In genomic region chr12:64627781-64628180, GRCh38 we compare ENCODE assay signal across 11 cellular contexts. TPM values are rescaled to one million over a fixed set of nuclear protein-coding genes. Genes with fewer than 3 reads are reported as not detected.
DNase-seq lines count a peak whose midpoint lies in the region; ATAC-seq, FAIRE-seq and TF ChIP-seq lines count a peak whose summit lies in the region.
"Had no signal": no experiment of that assay in that cellular context is flagged by ENCODE, and none has a peak within 500 bp of the region (broad histone marks: within the 10 kb centered on the region; RNA-seq: fewer than 3 reads in every experiment).

No MANE protein-coding gene starts in this region.

- TF ChIP-seq POLR2A in upper lobe of left lung (IDR thresholded peaks at IDR 0.05) (no peak), HepG2 (IDR thresholded peaks at IDR 0.05; ENCODE audit: insufficient read depth in 1 of 2, low read depth in 2 of 2, low read length in 2 of 2) (no peak)

- CTCF ChIA-PET in MCF 10A (lab: Yijun Ruan, JAX) = interaction anchor here (0.6 to 1.4 kb wide), 8 partner anchors 15 to 78 kb away, joined by 3 to 5 read pairs (median 3); no protein-coding TSS in a partner anchor
- CTCF ChIA-PET in HepG2 (lab: Yijun Ruan, JAX; ENCODE audit: low intra/inter-chr PET ratio, low total read pairs) = no interaction called here

- POLR2A ChIA-PET in MCF 10A (lab: Yijun Ruan, JAX) = interaction anchor here (0.7 to 7.5 kb wide), 11 partner anchors 9 to 57 kb away, joined by 3 to 115 read pairs (median 4); partner anchors contain the start of gene RASSF3
- POLR2A ChIA-PET in HepG2 (lab: Yijun Ruan, JAX) = no interaction called here

- 0 out of 2 replicates have a peak, but pooled peaks cover 2% of the 10 kb centered on the region for H4K20me1 ChIP-seq in HepG2 (ENCODE audit: insufficient read depth, low read length)

- no peak overlapping the region for H3K4me3 ChIP-seq in upper lobe of left lung
- no peak overlapping the region for H3K4me3 ChIP-seq in HepG2 (replicated peaks in 1 of 3; ENCODE audit: insufficient read depth in 1 of 3, low read depth in 2 of 3, low read length in 3 of 3)
- no peak overlapping the region for H3K4me3 ChIP-seq in endodermal cell (ENCODE audit: low read length)

- no peak for ATAC-seq in activated T-cell treated with anti-CD3 and anti-CD28 coated beads, Interleukin-2, amount 50 U/mL, for 4 hours
- peak in 1 of 2 donors; percentile 57 for ATAC-seq in upper lobe of left lung (ENCODE audit: low FRiP score in 2 of 2)
- no peak for ATAC-seq in HepG2

- H3K4me1 ChIP-seq in upper lobe of left lung (peaks cover 37 to 63% (median 46%) of the 10 kb centered on the region in 4 donors), HepG2 (ENCODE audit: insufficient read depth, low read length) (peaks cover 45% of the 10 kb centered on the region), endodermal cell (ENCODE audit: control insufficient read depth, insufficient read depth, low read length) (peaks cover 4% of the 10 kb centered on the region)

- H3K9me3 ChIP-seq in upper lobe of left lung = no peaks in the 10 kb centered on the region
- no peaks in the 10 kb centered on the region for H3K9me3 ChIP-seq in HepG2 (ENCODE audit: low read length)
- H3K9me3 ChIP-seq in endodermal cell (ENCODE audit: control insufficient read depth, low read length) = no peaks in the 10 kb centered on the region

- H3K27me3 ChIP-seq in upper lobe of left lung (no peaks in the 10 kb centered on the region), HepG2 (ENCODE audit: control insufficient read depth in 1 of 2, insufficient read depth in 2 of 2, low read length in 2 of 2) (no peaks in the 10 kb centered on the region), endodermal cell (ENCODE audit: control insufficient read depth, insufficient read depth, low read length, poor library complexity, severe bottlenecking) (no peaks in the 10 kb centered on the region)

- TF ChIP-seq RAD21 in HepG2 (CRISPR knock-in tag; IDR thresholded peaks at IDR 0.05) = no peak

- FAIRE-seq in HepG2 (lab: Jason Lieb, UNC) = no peak

- H3K27ac Mint-ChIP-seq in MCF 10A (ENCODE audit: low read depth, unreplicated experiment) (peak overlapping the region; percentile 35), endodermal cell (no peak overlapping the region)
- H3K27ac Mint-ChIP-seq: T-helper 1 cell treated with Interleukin-12 subunit alpha and Interleukin-12 subunit beta and Interleukin-4 antibody, amounts not matched to agents 30 μg/mL and 1 μg/mL, for 36 hours had no signal

- H3K27me3 Mint-ChIP-seq in activated T-cell treated with anti-CD3 and anti-CD28 coated beads, Interleukin-2, amount 50 U/mL, for 4 hours (ENCODE audit: low read depth) = no peaks in the 10 kb centered on the region
- H3K27me3 Mint-ChIP-seq in MCF 10A (ENCODE audit: insufficient read depth, unreplicated experiment) = no peaks in the 10 kb centered on the region
- H3K27me3 Mint-ChIP-seq in endodermal cell (ENCODE audit: insufficient read depth) = no peaks in the 10 kb centered on the region

- in situ Hi-C loops in HepG2 (cut with HindIII; ENCODE audit: extremely low pct_ligation_motif_present, low pct_unique_long_range_greater_than_20kb) = no loop called here

- H3K27ac ChIP-seq in upper lobe of left lung (peak overlapping the region in 3 of 4 donors; percentile 1 to 37 (median 27)), HepG2 (ENCODE audit: extremely low read length, insufficient read depth, low read length) (no peak overlapping the region), endodermal cell (ENCODE audit: low read depth, low read length) (no peak overlapping the region)

- peaks cover 77% of the 10 kb centered on the region for H3K4me1 Mint-ChIP-seq in activated T-cell treated with anti-CD3 and anti-CD28 coated beads, Interleukin-2, amount 50 U/mL, for 4 hours (ENCODE audit: low read depth)
- H3K4me1 Mint-ChIP-seq in MCF 10A (ENCODE audit: insufficient read depth, unreplicated experiment) (peaks cover 36% of the 10 kb centered on the region), endodermal cell (peaks cover 31% of the 10 kb centered on the region)

- TF ChIP-seq CTCF in MCF 10A (IDR thresholded peaks at IDR 0.05; ENCODE audit: unreplicated experiment) (no peak), upper lobe of left lung (IDR thresholded peaks at IDR 0.05) (no peak), HepG2 (CRISPR knock-in tag; IDR thresholded peaks at IDR 0.05) (no peak), endodermal cell (conservative IDR thresholded peaks at IDR 0.05) (no peak)

- peaks cover 8% of the 10 kb centered on the region for H3K9me3 Mint-ChIP-seq in activated T-cell treated with anti-CD3 and anti-CD28 coated beads, Interleukin-2, amount 50 U/mL, for 4 hours
- H3K9me3 Mint-ChIP-seq in MCF 10A (ENCODE audit: unreplicated experiment) = peaks cover 20% of the 10 kb centered on the region
- peaks cover 2% of the 10 kb centered on the region for H3K9me3 Mint-ChIP-seq in endodermal cell
- H3K9me3 Mint-ChIP-seq: T-helper 1 cell treated with Interleukin-12 subunit alpha and Interleukin-12 subunit beta and Interleukin-4 antibody, amounts not matched to agents 30 μg/mL and 1 μg/mL, for 36 hours had no signal

- intact Hi-C loops in MCF 10A (cut with micrococcal nuclease) = loop anchor here (2.0 kb wide), 1 partner anchor 37 kb away; no protein-coding TSS in a partner anchor
- intact Hi-C loops in HepG2 (cut with micrococcal nuclease; ENCODE audit: unreplicated experiment) = loop anchor here (5.0 kb wide), 1 partner anchor 40 kb away; no protein-coding TSS in a partner anchor

- peak overlapping the region; percentile 25 for H3K4me3 Mint-ChIP-seq in activated T-cell treated with anti-CD3 and anti-CD28 coated beads, Interleukin-2, amount 50 U/mL, for 4 hours
- H3K4me3 Mint-ChIP-seq in MCF 10A (ENCODE audit: unreplicated experiment) (no peak overlapping the region), endodermal cell (no peak overlapping the region)
- H3K4me3 Mint-ChIP-seq: activated naive CD4-positive, alpha-beta T cell treated with anti-CD3 and anti-CD28 coated beads for 36 hours; T-helper 1 cell treated with Interleukin-12 subunit alpha and Interleukin-12 subunit beta and Interleukin-4 antibody, amounts not matched to agents 30 μg/mL and 1 μg/mL, for 36 hours had no signal

- DNase-seq in activated T-cell treated with anti-CD3 and anti-CD28 coated beads, Interleukin-2, amount 50 U/mL, for 4 hours = no peak
- no peak for DNase-seq in activated T-cell treated with anti-CD3 and anti-CD28 coated beads, Interleukin-2, amount 50 U/mL, for 48 hours
- peak; percentile 34 for DNase-seq in MCF 10A (ENCODE audit: unreplicated experiment)
- peak; percentile 37 for DNase-seq in kidney tubule cell (ENCODE audit: low spot score)
- DNase-seq in upper lobe of left lung = no peak
- no peak for DNase-seq in COLO668 (lab: John Stamatoyannopoulos, UW; ENCODE audit: unreplicated experiment)
- DNase-seq in HepG2 (ENCODE audit: low spot score) = no peak
- DNase-seq in endodermal cell = no peak
- DNase-seq: activated naive CD4-positive, alpha-beta T cell treated with anti-CD3 and anti-CD28 coated beads for 36 hours; NCI-H524 treated with DMSO at 0.1 percent for 48 hours had no signal

- BruUV-seq in MCF 10A (replicated peaks; lab: Mats Ljungman, UMichigan) = no TSS peak
- BruUV-seq in HepG2 (replicated peaks; lab: Mats Ljungman, UMichigan) = no TSS peak

- peaks cover 65% of the 10 kb centered on the region for H3K79me2 ChIP-seq in HepG2 (ENCODE audit: insufficient read depth, low read length)

- peaks cover 28% of the 10 kb centered on the region for H3K36me3 Mint-ChIP-seq in activated T-cell treated with anti-CD3 and anti-CD28 coated beads, Interleukin-2, amount 50 U/mL, for 4 hours (ENCODE audit: insufficient read depth)
- H3K36me3 Mint-ChIP-seq in MCF 10A (ENCODE audit: insufficient read depth, unreplicated experiment) (peaks cover 16% of the 10 kb centered on the region), endodermal cell (ENCODE audit: low read depth) (peaks cover 29% of the 10 kb centered on the region)

- H3K9ac ChIP-seq in HepG2 (ENCODE audit: insufficient read depth, low read depth, low read length) (no peak overlapping the region), endodermal cell (ENCODE audit: extremely low read depth, low read length, poor library complexity, severe bottlenecking) (no peak overlapping the region)

- no peak overlapping the region for H3K4me2 ChIP-seq in HepG2 (ENCODE audit: low read depth, low read length)

- no peak overlapping the region for H2AFZ ChIP-seq in HepG2 (ENCODE audit: low read length)

- TF ChIP-seq EP300 in upper lobe of left lung (IDR thresholded peaks at IDR 0.05) = no peak
- no peak for TF ChIP-seq EP300 in HepG2 (IDR thresholded peaks at IDR 0.05; ENCODE audit: low read depth in 2 of 2, low read length in 2 of 2)
- TF ChIP-seq EP300 in HepG2 (CRISPR knock-in tag; IDR thresholded peaks at IDR 0.05; ENCODE audit: borderline replicate concordance) = no peak

- H3K36me3 ChIP-seq in upper lobe of left lung (no peaks in the 10 kb centered on the region), HepG2 (replicated peaks in 1 of 2; ENCODE audit: control insufficient read depth in 1 of 2, insufficient read depth in 2 of 2, low read length in 2 of 2) (0 out of 5 replicates have a peak, but pooled peaks cover 0 to 7% of the 10 kb centered on the region in 2 experiments), endodermal cell (ENCODE audit: control insufficient read depth, insufficient read depth, low read length) (peaks cover 4% of the 10 kb centered on the region)

RNA-seq across cellular contexts. Expression of gene RASSF3, which starts 17.5 kb away (rescaled TPM):
- total RNA-seq in activated T-cell treated with anti-CD3 and anti-CD28 coated beads, Interleukin-2, amount 50 U/mL, for 4 hours = 10 to 100 TPM; 44.2 to 47.6 (median 46.2) TPM
- 30.5 and 30.6 TPM in 2 replicates for total RNA-seq in MCF 10A (2022)
- 100 to 1,000 TPM in 1 of 6 donors, 10 to 100 TPM in 5; 25.0 to 104 (median 46.0) TPM for total RNA-seq in upper lobe of left lung
- total RNA-seq in HepG2 (2016; rRNA removed; fragmentation: Illumina TruSeq; extraction: Trizol) = 16.0 and 21.3 TPM in 2 replicates
- total RNA-seq in HepG2 (2016; cell fraction: cytosol; rRNA removed; fragmentation: Illumina TruSeq; extraction: Trizol; ENCODE audit: low read depth) = 6.2 and 7.7 TPM in 2 replicates
- 13.2 and 20.1 TPM in 2 replicates for total RNA-seq in HepG2 (2016; cell fraction: insoluble cytoplasmic fraction; rRNA removed; fragmentation: Illumina TruSeq; extraction: Trizol)
- total RNA-seq in HepG2 (2016; cell fraction: membrane; rRNA removed; fragmentation: Illumina TruSeq; extraction: Trizol) = 25.5 and 26.0 TPM in 2 replicates
- total RNA-seq in HepG2 (2016; cell fraction: nucleus; rRNA removed; fragmentation: Illumina TruSeq; extraction: Trizol) = 9.1 and 10.8 TPM in 2 replicates
- polyA plus RNA-seq in HepG2 (2011; rRNA removed) = 15.4 and 15.5 TPM in 2 replicates
- polyA plus RNA-seq in HepG2 (2011; cell fraction: cytosol; rRNA removed) = 9.8 and 10.9 TPM in 2 replicates
- polyA plus RNA-seq in HepG2 (2011; cell fraction: nucleus; rRNA removed) = 3.9 and 5.1 TPM in 2 replicates
- polyA plus RNA-seq in HepG2 (2012) = 7.1 and 11.1 TPM in 2 replicates
- polyA plus RNA-seq in HepG2 (2016; cell fraction: cytosol; fragmentation: Illumina TruSeq; extraction: Trizol; ENCODE audit: low read depth) = 3.6 and 3.9 TPM in 2 replicates
- 19.9 and 21.9 TPM in 2 replicates for polyA plus RNA-seq in HepG2 (2016; cell fraction: insoluble cytoplasmic fraction; fragmentation: Illumina TruSeq; extraction: Trizol; ENCODE audit: low read depth)
- 16.4 and 17.1 TPM in 2 replicates for polyA plus RNA-seq in HepG2 (2016; cell fraction: membrane; fragmentation: Illumina TruSeq; extraction: Trizol; ENCODE audit: low read depth)
- polyA plus RNA-seq in HepG2 (2016; cell fraction: nucleus; fragmentation: Illumina TruSeq; extraction: Trizol; ENCODE audit: insufficient read depth, low read depth) = 13.2 and 13.5 TPM in 2 replicates
- 37.6 and 54.4 TPM in 2 replicates for polyA minus RNA-seq in HepG2 (2011; rRNA and poly(A)+ RNA removed; ENCODE audit: low replicate concordance)
- polyA minus RNA-seq in HepG2 (2011; cell fraction: cytosol; rRNA and poly(A)+ RNA removed) = 13.6 and 15.4 TPM in 2 replicates
- polyA minus RNA-seq in HepG2 (2011; cell fraction: nucleus; rRNA and poly(A)+ RNA removed) = 9.4 and 9.9 TPM in 2 replicates
- total RNA-seq in endodermal cell = 10 to 100 TPM; 52.0 to 54.5 TPM
- 16.7 TPM for polyA plus RNA-seq in endodermal cell (2013, experiment 1 of 2)
- 17.8 TPM for polyA plus RNA-seq in endodermal cell (2013, experiment 2 of 2)

Comparison
In these comparisons a context has a peak if more than half of its experiments do, and no peak if none do; other contexts are left out.
1. DNase-seq: peak in MCF 10A (single experiment) and kidney tubule cell (single experiment); none in activated T-cell treated with anti-CD3 and anti-CD28 coated beads, Interleukin-2, amount 50 U/mL, for 4 hours (single experiment), activated T-cell treated with anti-CD3 and anti-CD28 coated beads, Interleukin-2, amount 50 U/mL, for 48 hours (0 of 2), upper lobe of left lung (0 of 2), COLO668 (single experiment), HepG2 (single experiment) and endodermal cell (single experiment).
2. H3K27ac ChIP-seq: peak in upper lobe of left lung (3 of 4); none in HepG2 (single experiment) and endodermal cell (single experiment).